ENCODE assay signal across 1 cellular context in genomic region chr16:71648162-71648561, GRCh38.
TF ChIP-seq lines count a peak whose summit lies in the region.

No MANE protein-coding gene starts in this region.

TF ChIP-seq in HepG2, 621 proteins besides CTCF, POLR2A, EP300 and RAD21 (continued from another document):
- no peak for TF ChIP-seq HMGXB4 (CRISPR knock-in tag; IDR thresholded peaks at IDR 0.05; ENCODE audit: borderline replicate concordance in 1 of 2, low read depth in 1 of 2)
